ENCODE assay signal across 9 cellular contexts in the genomic region with DNA sequence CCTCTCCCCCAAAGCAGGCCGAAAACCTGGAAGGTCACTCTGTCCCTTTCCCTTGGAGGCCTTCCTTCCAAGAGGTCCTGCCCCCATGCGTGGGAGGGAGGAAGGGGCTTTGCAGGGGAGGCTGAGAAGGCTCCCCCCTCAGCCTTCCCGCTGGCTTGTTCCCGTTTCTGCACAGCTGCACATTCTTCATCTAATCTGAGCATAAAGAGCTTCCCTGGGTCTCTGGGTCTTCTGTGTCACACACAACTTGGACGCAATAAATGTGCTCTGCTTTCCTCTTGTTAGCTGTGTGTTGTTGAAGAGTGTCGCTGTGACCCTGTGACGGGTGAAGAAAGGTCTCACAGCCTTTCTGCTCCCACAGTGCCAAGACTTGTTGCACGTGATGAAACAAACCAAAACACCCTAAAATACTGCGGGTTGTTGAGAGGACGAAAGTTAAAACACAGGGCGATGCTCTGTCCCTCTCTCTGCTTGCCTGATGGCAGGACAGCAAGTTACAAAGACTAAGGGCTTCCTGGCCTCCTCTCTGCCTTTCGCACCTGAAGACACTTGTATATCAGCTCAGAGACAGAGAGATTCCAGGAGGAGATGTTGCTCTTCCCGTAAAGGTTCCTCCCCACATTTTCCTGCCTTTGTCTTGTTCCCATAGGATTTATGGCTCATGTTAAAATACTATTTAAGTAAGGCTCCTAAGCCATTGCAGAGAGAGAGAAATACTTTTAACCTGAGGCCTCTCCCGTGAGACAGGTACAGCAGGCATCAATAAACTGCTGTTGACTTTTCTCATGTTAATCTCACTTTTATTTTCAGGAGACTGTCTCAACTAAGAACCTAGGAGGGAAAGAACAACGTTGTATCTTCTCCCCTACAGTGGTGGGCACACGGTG. TPM values are rescaled to one million over a fixed set of nuclear protein-coding genes. Genes with fewer than 3 reads are reported as not detected.
A peak's percentile ranks its signal among the peaks of the same experiment; 100 is the strongest.
DNase-seq lines count a peak whose midpoint lies in the region; ATAC-seq, FAIRE-seq and TF ChIP-seq lines count a peak whose summit lies in the region.
"Had no signal": no experiment of that assay in that cellular context is flagged by ENCODE, and none has a peak within 500 bp of the region (broad histone marks: within the 10 kb centered on the region; RNA-seq: fewer than 3 reads in every experiment).

No MANE protein-coding gene starts in this region.

- H3K27ac Mint-ChIP-seq in activated CD4-positive, alpha-beta T cell treated with anti-CD3 and anti-CD28 coated beads for 36 hours = peak overlapping the region; percentile 20
- peak overlapping the region; percentile 83 for H3K27ac Mint-ChIP-seq in type B pancreatic cell

- no peak for TF ChIP-seq CTCF in type B pancreatic cell (conservative IDR thresholded peaks at IDR 0.05)

- peaks cover 38% of the 10 kb centered on the region for H3K4me1 Mint-ChIP-seq in activated CD4-positive, alpha-beta T cell treated with anti-CD3 and anti-CD28 coated beads for 36 hours
- H3K4me1 Mint-ChIP-seq in type B pancreatic cell (ENCODE audit: unreplicated experiment) = peaks cover 32% of the 10 kb centered on the region

- DNase-seq in activated CD4-positive, alpha-beta T cell treated with anti-CD3 and anti-CD28 coated beads for 36 hours = no peak
- DNase-seq in activated CD4-positive, alpha-beta T cell treated with anti-CD3 and anti-CD28 coated beads, Interleukin-2, amount 50 U/mL, for 1 hour = no peak
- DNase-seq in myocyte (ENCODE audit: low read depth) = peak; percentile 42
- no peak for DNase-seq in type B pancreatic cell (ENCODE audit: extremely low spot score, unreplicated experiment)
- DNase-seq in DMS 273 treated with DMSO at 0.1 percent for 48 hours (lab: John Stamatoyannopoulos, UW) = no peak
- DNase-seq in NCI-H510A (lab: John Stamatoyannopoulos, UW) = no peak

- H3K36me3 Mint-ChIP-seq in activated CD4-positive, alpha-beta T cell treated with anti-CD3 and anti-CD28 coated beads for 36 hours (ENCODE audit: low read depth) = no peaks in the 10 kb centered on the region
- no peaks in the 10 kb centered on the region for H3K36me3 Mint-ChIP-seq in type B pancreatic cell

- ATAC-seq in activated CD4-positive, alpha-beta T cell treated with anti-CD3 and anti-CD28 coated beads for 36 hours = no peak
- no peak for ATAC-seq in GM21529 (IDR thresholded peaks at IDR 0.05; ENCODE audit: unreplicated experiment)

- H3K9me3 Mint-ChIP-seq in activated CD4-positive, alpha-beta T cell treated with anti-CD3 and anti-CD28 coated beads for 36 hours (ENCODE audit: low read depth) = no peaks in the 10 kb centered on the region
- no peaks in the 10 kb centered on the region for H3K9me3 Mint-ChIP-seq in type B pancreatic cell

- CTCF ChIA-PET in activated CD4-positive, alpha-beta T cell treated with anti-CD3 and anti-CD28 coated beads for 36 hours (lab: Charles Lee) = interaction anchor here (0.8 kb wide), 1 partner anchor 26 kb away, joined by 4 read pairs; no protein-coding TSS in a partner anchor

- H3K4me3 Mint-ChIP-seq in activated CD4-positive, alpha-beta T cell treated with anti-CD3 and anti-CD28 coated beads for 36 hours = no peak overlapping the region
- H3K4me3 Mint-ChIP-seq in type B pancreatic cell = peak overlapping the region; percentile 74

- no peaks in the 10 kb centered on the region for H3K27me3 Mint-ChIP-seq in activated CD4-positive, alpha-beta T cell treated with anti-CD3 and anti-CD28 coated beads for 36 hours
- peaks cover 3% of the 10 kb centered on the region for H3K27me3 Mint-ChIP-seq in type B pancreatic cell

- intact Hi-C loops in activated CD4-positive, alpha-beta T cell treated with anti-CD3 and anti-CD28 coated beads for 36 hours (cut with DNase I, micrococcal nuclease) = no loop called here

- POLR2A ChIA-PET in activated CD4-positive, alpha-beta T cell treated with anti-CD3 and anti-CD28 coated beads for 36 hours (lab: Charles Lee) = no interaction called here

- FAIRE-seq in endometrium (lab: Jason Lieb, UNC) = peak; percentile 95

RNA-seq across cellular contexts. Expression of gene IFITM3, which starts 15.4 kb away (rescaled TPM):
- 100 to 1,000 TPM in 1 of 2 experiments, 10 to 100 TPM in 1; 77.5 to 122 TPM for total RNA-seq in activated CD4-positive, alpha-beta T cell treated with anti-CD3 and anti-CD28 coated beads for 36 hours
- total RNA-seq in myocyte = 33.1 and 57.7 TPM in 2 replicates
- polyA plus RNA-seq in myocyte (2012) = 352 TPM
- 175 and 354 TPM in 2 replicates for total RNA-seq in type B pancreatic cell (ENCODE audit: low replicate concordance)

RNA-seq across cellular contexts. Expression of gene IFITM1, which starts 22.2 kb away (rescaled TPM):
- 100 to 1,000 TPM; 248 to 285 TPM for total RNA-seq in activated CD4-positive, alpha-beta T cell treated with anti-CD3 and anti-CD28 coated beads for 36 hours
- total RNA-seq in myocyte (14.3 and 17.3 TPM in 2 replicates), type B pancreatic cell (ENCODE audit: low replicate concordance) (34.1 and 192 TPM in 2 replicates)
- polyA plus RNA-seq in myocyte (2012) = 0.97 TPM

RNA-seq across cellular contexts. Expression of gene IFITM2, which starts 28.4 kb away (rescaled TPM):
- total RNA-seq in activated CD4-positive, alpha-beta T cell treated with anti-CD3 and anti-CD28 coated beads for 36 hours = 100 to 1,000 TPM; 451 to 474 TPM
- total RNA-seq in myocyte (12.5 and 14.4 TPM in 2 replicates), type B pancreatic cell (ENCODE audit: low replicate concordance) (109 and 238 TPM in 2 replicates)
- polyA plus RNA-seq in myocyte (2012) = 51.4 TPM

RNA-seq across cellular contexts. Expression of gene B4GALNT4, which starts 33.3 kb away (rescaled TPM):
- total RNA-seq in activated CD4-positive, alpha-beta T cell treated with anti-CD3 and anti-CD28 coated beads for 36 hours = 1 to 10 TPM; 3.8 to 6.6 TPM
- total RNA-seq in myocyte (0.40 and 1.3 TPM in 2 replicates), type B pancreatic cell (ENCODE audit: low replicate concordance) (95.0 and 185 TPM in 2 replicates)
- polyA plus RNA-seq in myocyte (2012) = 0.15 TPM

RNA-seq across cellular contexts. Expression of gene IFITM5, which starts 36.7 kb away (rescaled TPM):
- total RNA-seq in activated CD4-positive, alpha-beta T cell treated with anti-CD3 and anti-CD28 coated beads for 36 hours = not detected
- total RNA-seq in myocyte (not detected in 2 replicates), type B pancreatic cell (ENCODE audit: low replicate concordance) (not detected in 2 replicates)
- not detected for polyA plus RNA-seq in myocyte (2012)
- total RNA-seq: pulmonary artery endothelial cell had no signal
